10 cellular contexts compared by ENCODE assay signal in genomic region chr12:14776236-14776959, GRCh38. TPM values are rescaled to one million over a fixed set of nuclear protein-coding genes. Genes with fewer than 3 reads are reported as not detected.
DNase-seq lines count a peak whose midpoint lies in the region; ATAC-seq, FAIRE-seq and TF ChIP-seq lines count a peak whose summit lies in the region.
"Had no signal": no experiment of that assay in that cellular context is flagged by ENCODE, and none has a peak within 500 bp of the region (broad histone marks: within the 10 kb centered on the region; RNA-seq: fewer than 3 reads in every experiment).

No MANE protein-coding gene starts in this region.

- peak; percentile 15; the same call in 1 of the 2 replicates for TF ChIP-seq RAD21 in Ishikawa (IDR thresholded peaks at IDR 0.05; ENCODE audit: low read depth)

- H3K27me3 Mint-ChIP-seq in brain (peaks cover 19% of the 10 kb centered on the region), neural crest cell (ENCODE audit: low read depth) (peaks cover 7% of the 10 kb centered on the region)
- H3K27me3 Mint-ChIP-seq: naive B cell had no signal

- H3K36me3 Mint-ChIP-seq in brain (no peaks in the 10 kb centered on the region), neural crest cell (ENCODE audit: low read depth) (no peaks in the 10 kb centered on the region)
- H3K36me3 Mint-ChIP-seq: naive B cell had no signal

- FAIRE-seq in D721Med (lab: Jason Lieb, UNC): no peak

- H3K9me3 Mint-ChIP-seq in brain: peaks cover 3 to 16% (median 4%) of the 10 kb centered on the region in 5 experiments
- no peaks in the 10 kb centered on the region for H3K9me3 Mint-ChIP-seq in neural crest cell
- H3K9me3 Mint-ChIP-seq: naive B cell had no signal

- H3K4me1 Mint-ChIP-seq in brain: peaks cover 47% of the 10 kb centered on the region
- peaks cover 53% of the 10 kb centered on the region for H3K4me1 Mint-ChIP-seq in neural crest cell

- no peak for DNase-seq in D721Med (ENCODE audit: insufficient read length, low spot score)
- DNase-seq in neural crest cell (ENCODE audit: low read depth, low spot score): no peak
- DNase-seq in NCI-H2227 (lab: John Stamatoyannopoulos, UW; ENCODE audit: unreplicated experiment): no peak
- DNase-seq: activated CD4-positive, alpha-beta T cell treated with anti-CD3 and anti-CD28 coated beads for 4 hours; naive B cell had no signal

- TF ChIP-seq CTCF in D721Med (IDR thresholded peaks at IDR 0.05; ENCODE audit: insufficient read depth, missing control alignments) (peak; percentile 14), brain (conservative IDR thresholded peaks at IDR 0.05) (peak in 1 of 2 experiments; percentile 41), neural crest cell (conservative IDR thresholded peaks at IDR 0.05) (peak; percentile 49)

- ATAC-seq in GM19351 (IDR thresholded peaks at IDR 0.05; ENCODE audit: unreplicated experiment) (no peak), GM18505 (IDR thresholded peaks at IDR 0.05; ENCODE audit: unreplicated experiment) (no peak), GM21737 (IDR thresholded peaks at IDR 0.05; ENCODE audit: unreplicated experiment) (no peak)

- H3K27ac Mint-ChIP-seq in brain (peak overlapping the region in 3 of 5 experiments; percentile 2 to 96 (median 95)), neural crest cell (ENCODE audit: unreplicated experiment) (no peak overlapping the region)

- H3K4me3 Mint-ChIP-seq in brain: peak overlapping the region in 4 of 5 experiments; percentile 92 to 97 (median 96)
- H3K4me3 Mint-ChIP-seq in neural crest cell: peak overlapping the region; percentile 98

- TF ChIP-seq POLR2A in GM18505 (IDR thresholded peaks at IDR 0.05; ENCODE audit: borderline replicate concordance, extremely low read depth, insufficient read depth, insufficient read length): no peak

- no peak for TF ChIP-seq EP300 in Ishikawa (IDR thresholded peaks at IDR 0.05; ENCODE audit: borderline replicate concordance)

TF ChIP-seq in Ishikawa, 13 proteins besides CTCF, POLR2A, EP300 and RAD21:
- TF ChIP-seq ZBTB7A (IDR thresholded peaks at IDR 0.05; ENCODE audit: low read depth) (no peak), TCF12 (IDR thresholded peaks at IDR 0.05; ENCODE audit: low read depth) (no peak)

RNA-seq across cellular contexts. Expression of gene WBP11, which starts 26.9 kb away (rescaled TPM):
- 43.2 TPM for polyA plus RNA-seq in brain (ENCODE audit: insufficient read depth, low read depth, low replicate concordance)
- 101 and 109 TPM in 2 replicates for total RNA-seq in neural crest cell

RNA-seq across cellular contexts. Expression of gene C12orf60, which starts 27.1 kb away (rescaled TPM):
- 5.4 TPM for polyA plus RNA-seq in brain (ENCODE audit: insufficient read depth, low read depth, low replicate concordance)
- total RNA-seq in neural crest cell: 2.5 and 2.9 TPM in 2 replicates

RNA-seq across cellular contexts. Expression of gene SMCO3, which starts 37.6 kb away (rescaled TPM):
- polyA plus RNA-seq in brain (ENCODE audit: insufficient read depth, low read depth, low replicate concordance): not detected
- not detected in 2 replicates for total RNA-seq in neural crest cell
